In genomic region chr9:113057193-113057592, GRCh38 we compare ENCODE assay signal across 2 cellular contexts.
TF ChIP-seq lines count a peak whose summit lies in the region.

No MANE protein-coding gene starts in this region.

TF ChIP-seq in IMR-90, 13 proteins besides CTCF, POLR2A, EP300 and RAD21:
- TF ChIP-seq CHD1 (IDR thresholded peaks at IDR 0.05; ENCODE audit: low read depth, low read length), result no peak
- no peak for TF ChIP-seq MAZ (IDR thresholded peaks at IDR 0.05; ENCODE audit: borderline replicate concordance, low read depth, low read length)
- TF ChIP-seq FOS (IDR thresholded peaks at IDR 0.05; ENCODE audit: low read depth, low read length), result no peak
- no peak for TF ChIP-seq RCOR1 (IDR thresholded peaks at IDR 0.05; ENCODE audit: insufficient replicate concordance, low read length)
- no peak for TF ChIP-seq RFX5 (IDR thresholded peaks at IDR 0.05; ENCODE audit: low read depth, low read length)
- TF ChIP-seq CEBPB (IDR thresholded peaks at IDR 0.05; ENCODE audit: low read depth, low read length), result no peak
- TF ChIP-seq USF2 (IDR thresholded peaks at IDR 0.05; ENCODE audit: low read depth, low read length), result no peak
- no peak for TF ChIP-seq MXI1 (IDR thresholded peaks at IDR 0.05; ENCODE audit: borderline replicate concordance, low read depth, low read length)
- no peak for TF ChIP-seq SMC3 (IDR thresholded peaks at IDR 0.05; ENCODE audit: low read depth, low read length)
- TF ChIP-seq NFE2L2 (IDR thresholded peaks at IDR 0.05; ENCODE audit: low read depth, low read length), result no peak
- TF ChIP-seq ELK1 (IDR thresholded peaks at IDR 0.05; ENCODE audit: borderline replicate concordance, low read depth, low read length), result no peak
- TF ChIP-seq MAFK (IDR thresholded peaks at IDR 0.05; ENCODE audit: low read depth, low read length), result no peak
- TF ChIP-seq BHLHE40 (IDR thresholded peaks at IDR 0.05; ENCODE audit: low read depth, low read length), result no peak

TF ChIP-seq in H1, 55 proteins besides CTCF, POLR2A, EP300 and RAD21:
- TF ChIP-seq USF2 (IDR thresholded peaks at IDR 0.05; ENCODE audit: low read length), result no peak
- no peak for TF ChIP-seq SRF (IDR thresholded peaks at IDR 0.05; ENCODE audit: low read depth, low read length)
- TF ChIP-seq TBP (IDR thresholded peaks at IDR 0.05; ENCODE audit: low read depth, low read length), result no peak
- no peak for TF ChIP-seq SUZ12 (IDR thresholded peaks at IDR 0.05; ENCODE audit: low read length)
- TF ChIP-seq SP1 (IDR thresholded peaks at IDR 0.05; ENCODE audit: low read depth, low read length), result no peak
TF ChIP-seq in H1: peak in this region for 0.
